Comparison of ENCODE assay signal across 1 cellular context in genomic region chr16:3152022-3152272, GRCh38.
TF ChIP-seq lines count a peak whose summit lies in the region.

No MANE protein-coding gene starts in this region.

TF ChIP-seq in GM23338, 12 proteins besides CTCF, POLR2A, EP300 and RAD21 (continued from another document):
- TF ChIP-seq ZNF462 (CRISPR knock-in tag; IDR thresholded peaks at IDR 0.05) = no peak
- TF ChIP-seq POLR2AphosphoS5 (IDR thresholded peaks at IDR 0.05; ENCODE audit: low read depth) = no peak
- no peak for TF ChIP-seq JUNB (IDR thresholded peaks at IDR 0.05; ENCODE audit: unreplicated experiment)
- TF ChIP-seq NANOG (IDR thresholded peaks at IDR 0.05; ENCODE audit: borderline replicate concordance) = no peak
- no peak for TF ChIP-seq ZNF331 (CRISPR knock-in tag; IDR thresholded peaks at IDR 0.05; ENCODE audit: low read depth)
